In genomic region chrX:153226344-153227190, GRCh38 we compare ENCODE assay signal across 10 cellular contexts. TPM values are rescaled to one million over a fixed set of nuclear protein-coding genes. Genes with fewer than 3 reads are reported as not detected.
DNase-seq lines count a peak whose midpoint lies in the region; ATAC-seq and TF ChIP-seq lines count a peak whose summit lies in the region.
"Had no signal": no experiment of that assay in that cellular context is flagged by ENCODE, and none has a peak within 500 bp of the region (broad histone marks: within the 10 kb centered on the region; RNA-seq: fewer than 3 reads in every experiment).

No MANE protein-coding gene starts in this region.

- peaks cover 18% of the 10 kb centered on the region for H3K27me3 ChIP-seq in PC-3 (ENCODE audit: low read length)
- H3K27me3 ChIP-seq in foreskin keratinocyte = no peaks in the 10 kb centered on the region
- peaks cover 12% of the 10 kb centered on the region for H3K27me3 ChIP-seq in skeletal muscle satellite cell (ENCODE audit: control insufficient read depth, insufficient read depth, low read length)

- H3K9me2 ChIP-seq in PC-3 (replicated peaks; ENCODE audit: low read length) = no peaks in the 10 kb centered on the region
- H3K9me2 ChIP-seq: SK-N-SH had no signal

- ATAC-seq in PC-3 = peak; percentile 37; the same call in 1 of the 2 replicates
- peak; percentile 98 for ATAC-seq in foreskin keratinocyte
- no peak for ATAC-seq in HG03159 (IDR thresholded peaks at IDR 0.05; ENCODE audit: unreplicated experiment)

- 0 out of 2 replicates have a peak overlapping the region, but pooled peaks have one; percentile 28 for H3K4me2 ChIP-seq in PC-3 (ENCODE audit: low read length)
- H3K4me2 ChIP-seq in skeletal muscle satellite cell (ENCODE audit: low read length) = peak overlapping the region; percentile 71
- H3K4me2 ChIP-seq: SK-N-SH had no signal

- no TSS peak for BruUV-seq in PC-3 (replicated peaks; lab: Mats Ljungman, UMichigan)

- H3F3A ChIP-seq in PC-3 (ENCODE audit: low read length, unreplicated experiment) = no peaks in the 10 kb centered on the region

- H3K79me2 ChIP-seq in PC-3 (ENCODE audit: low read length) = no peaks in the 10 kb centered on the region

- no peaks in the 10 kb centered on the region for H3K9me3 ChIP-seq in PC-3 (ENCODE audit: low read length)
- peaks cover 5% of the 10 kb centered on the region for H3K9me3 ChIP-seq in skeletal muscle satellite cell (replicated peaks; ENCODE audit: low read length)
- H3K9me3 ChIP-seq: SK-N-SH had no signal

- H4K20me1 ChIP-seq in PC-3 (ENCODE audit: low read length) = no peaks in the 10 kb centered on the region

- TF ChIP-seq CTCF in PC-3 (conservative IDR thresholded peaks at IDR 0.05; ENCODE audit: low read depth, low read length) (no peak), foreskin keratinocyte (conservative IDR thresholded peaks at IDR 0.05) (no peak)

- H3K36me3 ChIP-seq in PC-3 (ENCODE audit: low read depth, low read length) (no peaks in the 10 kb centered on the region), skeletal muscle satellite cell (ENCODE audit: insufficient read depth, low read length) (no peaks in the 10 kb centered on the region)

- H3K27ac ChIP-seq in PC-3 (ENCODE audit: low read length) (no peak overlapping the region), foreskin keratinocyte (peak overlapping the region; percentile 91)

- no peaks in the 10 kb centered on the region for H3K4me1 ChIP-seq in PC-3 (ENCODE audit: insufficient read depth, low read length)
- H3K4me1 ChIP-seq in foreskin keratinocyte = no peaks in the 10 kb centered on the region
- H3K4me1 ChIP-seq in skeletal muscle satellite cell (ENCODE audit: control insufficient read depth, insufficient read depth, low read length) = no peaks in the 10 kb centered on the region

- no peak overlapping the region for H2AFZ ChIP-seq in PC-3 (ENCODE audit: low read length)

- DNase-seq in NCI-H748 (lab: John Stamatoyannopoulos, UW; ENCODE audit: unreplicated experiment) (peak; percentile 48), NCI-H748 treated with DMSO at 0.1 percent for 48 hours (lab: John Stamatoyannopoulos, UW) (no peak), PC-3 (peak; percentile 67), foreskin keratinocyte (peak; percentile 85 to 89), T1000 (lab: John Stamatoyannopoulos, UW) (no peak), cerebellum (ENCODE audit: low spot score) (no peak)
- DNase-seq: SK-N-SH had no signal

- H3K4me3 ChIP-seq in PC-3 (ENCODE audit: low read length) (no peak overlapping the region), skeletal muscle satellite cell (ENCODE audit: low read length) (peak overlapping the region; percentile 49)

- no peak overlapping the region for H3K9ac ChIP-seq in PC-3 (ENCODE audit: low read length)
- H3K9ac ChIP-seq in skeletal muscle satellite cell (ENCODE audit: low read depth, low read length) = no peak overlapping the region
- H3K9ac ChIP-seq: SK-N-SH had no signal

- POLR2A ChIA-PET in PC-3 (lab: Charles Lee; ENCODE audit: unreplicated experiment) = no interaction called here

- intact Hi-C loops in PC-3 (cut with micrococcal nuclease) = no loop called here

- CTCF ChIA-PET in PC-3 (lab: Charles Lee) = no interaction called here

RNA-seq across cellular contexts. Expression of gene MAGEA1, which starts 47.5 kb away (rescaled TPM):
- total RNA-seq in PC-3 (2014; rRNA removed) (0.07 TPM in 1 of 2 replicates, not detected in the other), foreskin keratinocyte (not detected in 2 replicates), cerebellum (not detected)
- not detected in 2 replicates for polyA plus RNA-seq in foreskin keratinocyte
- not detected in 2 replicates for total RNA-seq in skeletal muscle satellite cell (2012; rRNA removed)
- total RNA-seq: dermis microvascular lymphatic vessel endothelial cell had no signal

Comparison
In these comparisons a context has a peak if more than half of its experiments do, and no peak if none do; other contexts are left out.
1. DNase-seq: peak in NCI-H748 (single experiment), PC-3 (single experiment) and foreskin keratinocyte (2 of 2); none in NCI-H748 treated with DMSO at 0.1 percent for 48 hours (single experiment), T1000 (single experiment) and cerebellum (single experiment).